1 cellular context compared by ENCODE assay signal in the genomic region with DNA sequence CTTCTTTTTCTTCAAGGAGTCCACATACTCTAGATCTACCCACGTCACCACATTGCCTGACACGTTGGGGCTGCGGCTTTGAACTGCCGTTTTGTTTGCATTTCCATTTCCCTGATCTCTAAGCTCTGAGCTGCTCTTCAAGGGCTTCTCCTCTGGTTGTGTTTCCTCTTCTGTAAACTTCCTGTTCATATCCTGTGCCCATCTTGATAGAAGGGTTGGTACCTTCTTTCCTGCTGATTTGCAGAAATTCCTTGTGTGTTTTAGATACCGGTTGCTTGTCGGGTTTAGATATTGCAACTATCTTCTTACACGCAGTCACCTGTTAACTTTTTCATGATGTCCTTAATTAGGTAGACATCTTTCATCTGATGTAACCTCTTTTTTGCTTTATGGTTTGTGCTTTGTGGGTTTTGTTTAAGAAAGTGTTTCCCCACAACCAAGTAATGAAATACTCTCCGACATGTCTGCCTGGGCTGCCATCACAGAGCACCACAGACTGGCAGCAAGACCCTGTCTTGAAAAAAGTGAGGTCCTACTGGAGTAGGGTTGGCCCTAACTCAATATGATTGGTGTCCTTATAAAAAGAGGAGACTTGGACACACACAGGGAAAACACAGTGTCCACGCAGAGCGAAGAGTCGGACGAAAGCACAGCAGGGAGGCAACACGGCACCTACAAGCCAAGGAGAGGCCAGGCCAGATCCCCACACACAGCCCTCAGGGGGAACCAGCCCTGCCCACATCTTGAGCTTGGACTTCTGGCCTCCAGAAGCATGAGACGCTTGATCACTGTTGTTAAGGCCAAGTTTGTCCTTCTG.
A peak's percentile ranks its signal among the peaks of the same experiment; 100 is the strongest.
TF ChIP-seq lines count a peak whose summit lies in the region.

No MANE protein-coding gene starts in this region.

TF ChIP-seq in HepG2, 621 proteins besides CTCF, POLR2A, EP300 and RAD21 (continued from another document and continues in another):
- TF ChIP-seq XBP1 (CRISPR knock-in tag; IDR thresholded peaks at IDR 0.05), result no peak
- TF ChIP-seq ZNF773 (CRISPR knock-in tag; IDR thresholded peaks at IDR 0.05; ENCODE audit: borderline replicate concordance), result no peak
- no peak for TF ChIP-seq SRSF9 (IDR thresholded peaks at IDR 0.05; ENCODE audit: borderline replicate concordance, insufficient read depth, low read depth, low read length, poor library complexity, severe bottlenecking)
- no peak for TF ChIP-seq BORCS8-MEF2B (CRISPR knock-in tag; IDR thresholded peaks at IDR 0.05)
- no peak for TF ChIP-seq HNRNPLL (IDR thresholded peaks at IDR 0.05; ENCODE audit: low read depth, low read length, poor library complexity, severe bottlenecking)
- TF ChIP-seq, protein P1, sequence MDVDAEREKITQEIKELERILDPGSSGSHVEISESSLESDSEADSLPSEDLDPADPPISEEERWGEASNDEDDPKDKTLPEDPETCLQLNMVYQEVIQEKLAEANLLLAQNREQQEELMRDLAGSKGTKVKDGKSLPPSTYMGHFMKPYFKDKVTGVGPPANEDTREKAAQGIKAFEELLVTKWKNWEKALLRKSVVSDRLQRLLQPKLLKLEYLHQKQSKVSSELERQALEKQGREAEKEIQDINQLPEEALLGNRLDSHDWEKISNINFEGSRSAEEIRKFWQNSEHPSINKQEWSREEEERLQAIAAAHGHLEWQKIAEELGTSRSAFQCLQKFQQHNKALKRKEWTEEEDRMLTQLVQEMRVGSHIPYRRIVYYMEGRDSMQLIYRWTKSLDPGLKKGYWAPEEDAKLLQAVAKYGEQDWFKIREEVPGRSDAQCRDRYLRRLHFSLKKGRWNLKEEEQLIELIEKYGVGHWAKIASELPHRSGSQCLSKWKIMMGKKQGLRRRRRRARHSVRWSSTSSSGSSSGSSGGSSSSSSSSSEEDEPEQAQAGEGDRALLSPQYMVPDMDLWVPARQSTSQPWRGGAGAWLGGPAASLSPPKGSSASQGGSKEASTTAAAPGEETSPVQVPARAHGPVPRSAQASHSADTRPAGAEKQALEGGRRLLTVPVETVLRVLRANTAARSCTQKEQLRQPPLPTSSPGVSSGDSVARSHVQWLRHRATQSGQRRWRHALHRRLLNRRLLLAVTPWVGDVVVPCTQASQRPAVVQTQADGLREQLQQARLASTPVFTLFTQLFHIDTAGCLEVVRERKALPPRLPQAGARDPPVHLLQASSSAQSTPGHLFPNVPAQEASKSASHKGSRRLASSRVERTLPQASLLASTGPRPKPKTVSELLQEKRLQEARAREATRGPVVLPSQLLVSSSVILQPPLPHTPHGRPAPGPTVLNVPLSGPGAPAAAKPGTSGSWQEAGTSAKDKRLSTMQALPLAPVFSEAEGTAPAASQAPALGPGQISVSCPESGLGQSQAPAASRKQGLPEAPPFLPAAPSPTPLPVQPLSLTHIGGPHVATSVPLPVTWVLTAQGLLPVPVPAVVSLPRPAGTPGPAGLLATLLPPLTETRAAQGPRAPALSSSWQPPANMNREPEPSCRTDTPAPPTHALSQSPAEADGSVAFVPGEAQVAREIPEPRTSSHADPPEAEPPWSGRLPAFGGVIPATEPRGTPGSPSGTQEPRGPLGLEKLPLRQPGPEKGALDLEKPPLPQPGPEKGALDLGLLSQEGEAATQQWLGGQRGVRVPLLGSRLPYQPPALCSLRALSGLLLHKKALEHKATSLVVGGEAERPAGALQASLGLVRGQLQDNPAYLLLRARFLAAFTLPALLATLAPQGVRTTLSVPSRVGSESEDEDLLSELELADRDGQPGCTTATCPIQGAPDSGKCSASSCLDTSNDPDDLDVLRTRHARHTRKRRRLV (CRISPR knock-in tag; IDR thresholded peaks at IDR 0.05), result no peak
- peak; percentile 46; the same call in 1 of the 2 replicates for TF ChIP-seq POGZ (CRISPR knock-in tag; IDR thresholded peaks at IDR 0.05)
- no peak for TF ChIP-seq ZNF234 (CRISPR knock-in tag; conservative IDR thresholded peaks at IDR 0.05)
- TF ChIP-seq SKIL (CRISPR knock-in tag; IDR thresholded peaks at IDR 0.05; ENCODE audit: borderline replicate concordance), result no peak
- no peak for TF ChIP-seq ZNF331 (CRISPR knock-in tag; IDR thresholded peaks at IDR 0.05)
- TF ChIP-seq ZSCAN20 (CRISPR knock-in tag; IDR thresholded peaks at IDR 0.05; ENCODE audit: borderline replicate concordance), result no peak
- no peak for TF ChIP-seq KDM4B (CRISPR knock-in tag; IDR thresholded peaks at IDR 0.05)
- TF ChIP-seq ZNF547 (CRISPR knock-in tag; IDR thresholded peaks at IDR 0.05), result no peak
- TF ChIP-seq AHDC1 (CRISPR knock-in tag; IDR thresholded peaks at IDR 0.05; ENCODE audit: borderline replicate concordance), result peak; percentile 78; the same call in 1 of the 2 replicates
- no peak for TF ChIP-seq MLLT10 (CRISPR knock-in tag; IDR thresholded peaks at IDR 0.05)
- no peak for TF ChIP-seq JARID2 (CRISPR knock-in tag; IDR thresholded peaks at IDR 0.05; ENCODE audit: insufficient replicate concordance)
- TF ChIP-seq ZNF790 (CRISPR knock-in tag; IDR thresholded peaks at IDR 0.05; ENCODE audit: borderline replicate concordance), result no peak
- TF ChIP-seq ZFP90 (CRISPR knock-in tag; IDR thresholded peaks at IDR 0.05; ENCODE audit: borderline replicate concordance), result no peak
- no peak; the same call in 1 of the 2 replicates for TF ChIP-seq MEF2D (CRISPR knock-in tag; IDR thresholded peaks at IDR 0.05)
- TF ChIP-seq MED13 (CRISPR knock-in tag; IDR thresholded peaks at IDR 0.05), result no peak
- no peak for TF ChIP-seq IKZF4 (CRISPR knock-in tag; IDR thresholded peaks at IDR 0.05; ENCODE audit: borderline replicate concordance, low read depth, not compliant biosample characterization)
- TF ChIP-seq, protein P2, sequence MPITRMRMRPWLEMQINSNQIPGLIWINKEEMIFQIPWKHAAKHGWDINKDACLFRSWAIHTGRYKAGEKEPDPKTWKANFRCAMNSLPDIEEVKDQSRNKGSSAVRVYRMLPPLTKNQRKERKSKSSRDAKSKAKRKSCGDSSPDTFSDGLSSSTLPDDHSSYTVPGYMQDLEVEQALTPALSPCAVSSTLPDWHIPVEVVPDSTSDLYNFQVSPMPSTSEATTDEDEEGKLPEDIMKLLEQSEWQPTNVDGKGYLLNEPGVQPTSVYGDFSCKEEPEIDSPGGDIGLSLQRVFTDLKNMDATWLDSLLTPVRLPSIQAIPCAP (CRISPR knock-in tag; IDR thresholded peaks at IDR 0.05; ENCODE audit: low read depth), result no peak
- TF ChIP-seq PREB (CRISPR knock-in tag; IDR thresholded peaks at IDR 0.05), result no peak
- TF ChIP-seq, protein P3, sequence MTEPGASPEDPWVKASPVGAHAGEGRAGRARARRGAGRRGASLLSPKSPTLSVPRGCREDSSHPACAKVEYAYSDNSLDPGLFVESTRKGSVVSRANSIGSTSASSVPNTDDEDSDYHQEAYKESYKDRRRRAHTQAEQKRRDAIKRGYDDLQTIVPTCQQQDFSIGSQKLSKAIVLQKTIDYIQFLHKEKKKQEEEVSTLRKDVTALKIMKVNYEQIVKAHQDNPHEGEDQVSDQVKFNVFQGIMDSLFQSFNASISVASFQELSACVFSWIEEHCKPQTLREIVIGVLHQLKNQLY (CRISPR knock-in tag; IDR thresholded peaks at IDR 0.05), result no peak
- TF ChIP-seq ZNF431 (CRISPR knock-in tag; IDR thresholded peaks at IDR 0.05; ENCODE audit: borderline replicate concordance, low read depth), result no peak
- no peak for TF ChIP-seq HNRNPUL1 (IDR thresholded peaks at IDR 0.05; ENCODE audit: low read depth, low read length)
- no peak for TF ChIP-seq SNAI1 (CRISPR knock-in tag; IDR thresholded peaks at IDR 0.05; ENCODE audit: borderline replicate concordance)
- TF ChIP-seq ZNF101 (CRISPR knock-in tag; IDR thresholded peaks at IDR 0.05; ENCODE audit: borderline replicate concordance, low read depth), result no peak
- no peak for TF ChIP-seq CCAR2 (optimal IDR thresholded peaks at IDR 0.05; ENCODE audit: low read depth, low read length)
- peak; percentile 70 for TF ChIP-seq ZNF614 (CRISPR knock-in tag; IDR thresholded peaks at IDR 0.05; ENCODE audit: borderline replicate concordance)
- TF ChIP-seq ZNF670 (CRISPR knock-in tag; IDR thresholded peaks at IDR 0.05; ENCODE audit: borderline replicate concordance), result no peak
- TF ChIP-seq, protein P4, sequence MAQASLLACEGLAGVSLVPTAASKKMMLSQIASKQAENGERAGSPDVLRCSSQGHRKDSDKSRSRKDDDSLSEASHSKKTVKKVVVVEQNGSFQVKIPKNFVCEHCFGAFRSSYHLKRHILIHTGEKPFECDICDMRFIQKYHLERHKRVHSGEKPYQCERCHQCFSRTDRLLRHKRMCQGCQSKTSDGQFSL (CRISPR knock-in tag; IDR thresholded peaks at IDR 0.05), result no peak
- TF ChIP-seq SP140L (CRISPR knock-in tag; IDR thresholded peaks at IDR 0.05; ENCODE audit: borderline replicate concordance), result no peak
- no peak for TF ChIP-seq TRIM24 (CRISPR knock-in tag; IDR thresholded peaks at IDR 0.05)
- TF ChIP-seq KLF11 (CRISPR knock-in tag; IDR thresholded peaks at IDR 0.05), result no peak; the same call in 1 of the 2 replicates
- peak; percentile 46; the same call in 1 of the 2 replicates for TF ChIP-seq ATF1 (CRISPR knock-in tag; IDR thresholded peaks at IDR 0.05)
- TF ChIP-seq RBAK (CRISPR knock-in tag; IDR thresholded peaks at IDR 0.05), result no peak
- TF ChIP-seq, protein P5, sequence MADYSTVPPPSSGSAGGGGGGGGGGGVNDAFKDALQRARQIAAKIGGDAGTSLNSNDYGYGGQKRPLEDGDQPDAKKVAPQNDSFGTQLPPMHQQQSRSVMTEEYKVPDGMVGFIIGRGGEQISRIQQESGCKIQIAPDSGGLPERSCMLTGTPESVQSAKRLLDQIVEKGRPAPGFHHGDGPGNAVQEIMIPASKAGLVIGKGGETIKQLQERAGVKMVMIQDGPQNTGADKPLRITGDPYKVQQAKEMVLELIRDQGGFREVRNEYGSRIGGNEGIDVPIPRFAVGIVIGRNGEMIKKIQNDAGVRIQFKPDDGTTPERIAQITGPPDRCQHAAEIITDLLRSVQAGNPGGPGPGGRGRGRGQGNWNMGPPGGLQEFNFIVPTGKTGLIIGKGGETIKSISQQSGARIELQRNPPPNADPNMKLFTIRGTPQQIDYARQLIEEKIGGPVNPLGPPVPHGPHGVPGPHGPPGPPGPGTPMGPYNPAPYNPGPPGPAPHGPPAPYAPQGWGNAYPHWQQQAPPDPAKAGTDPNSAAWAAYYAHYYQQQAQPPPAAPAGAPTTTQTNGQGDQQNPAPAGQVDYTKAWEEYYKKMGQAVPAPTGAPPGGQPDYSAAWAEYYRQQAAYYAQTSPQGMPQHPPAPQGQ (CRISPR knock-in tag; IDR thresholded peaks at IDR 0.05; ENCODE audit: borderline replicate concordance), result no peak
- TF ChIP-seq ZNF781 (CRISPR knock-in tag; IDR thresholded peaks at IDR 0.05; ENCODE audit: borderline replicate concordance, not compliant biosample characterization), result no peak
- TF ChIP-seq ZNF350 (CRISPR knock-in tag; IDR thresholded peaks at IDR 0.05; ENCODE audit: borderline replicate concordance, low read depth), result no peak
- no peak for TF ChIP-seq ADNP (CRISPR knock-in tag; IDR thresholded peaks at IDR 0.05)
- no peak for TF ChIP-seq EEA1 (CRISPR knock-in tag; IDR thresholded peaks at IDR 0.05; ENCODE audit: borderline replicate concordance)
